8 cellular contexts compared by ENCODE assay signal in the genomic region with DNA sequence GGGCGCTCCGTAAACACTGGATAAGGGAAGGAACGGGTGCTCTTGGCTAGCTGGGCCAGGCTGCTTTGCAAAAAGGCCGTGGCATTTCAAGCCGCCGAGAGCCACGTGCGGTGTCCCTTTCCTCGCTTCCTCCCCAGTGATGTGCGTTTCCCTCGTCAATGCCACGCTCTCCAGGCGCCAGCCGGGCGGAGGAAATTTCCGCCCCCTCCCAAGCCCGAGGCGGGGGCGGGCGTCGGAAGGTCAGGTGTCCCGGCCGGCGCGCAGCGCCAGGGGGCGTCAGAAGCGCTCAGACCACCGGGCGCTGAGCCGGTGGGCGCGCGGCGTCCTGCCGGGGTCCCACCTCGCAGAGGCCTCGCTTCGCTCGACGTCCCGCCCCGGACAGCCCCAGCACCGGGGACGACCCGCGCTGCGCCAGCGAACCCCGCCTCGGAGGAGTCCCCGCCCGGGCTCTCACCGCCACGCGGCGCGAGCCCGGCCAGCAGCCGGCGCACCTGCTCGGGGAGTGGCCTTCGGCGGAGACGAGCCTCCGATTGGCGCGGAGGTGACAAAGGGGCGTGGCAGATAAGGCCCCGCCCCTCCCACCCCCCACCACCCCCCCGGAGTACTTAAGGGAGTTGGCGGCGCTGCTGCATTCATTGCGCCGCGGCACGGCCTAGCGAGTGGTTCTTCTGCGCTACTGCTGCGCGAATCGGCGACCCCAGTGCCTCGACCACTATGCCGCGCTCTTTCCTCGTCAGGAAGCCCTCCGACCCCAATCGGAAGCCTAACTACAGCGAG. TPM values are rescaled to one million over a fixed set of nuclear protein-coding genes. Genes with fewer than 3 reads are reported as not detected.
DNase-seq lines count a peak whose midpoint lies in the region; ATAC-seq and TF ChIP-seq lines count a peak whose summit lies in the region.

A gene (plus strand): TSS at position 635 of the 777 bp plus-strand sequence. CDS start 80 bp downstream, at position 715.

- no peak within 1 kb of the TSS for H3K27ac ChIP-seq in colonic mucosa

- TF ChIP-seq CTCF in AG09309 (IDR thresholded peaks at IDR 0.05; ENCODE audit: control insufficient read depth, insufficient read depth, low read depth, low read length, missing control alignments), result peak; percentile 25
- peak; percentile 38 for TF ChIP-seq CTCF in colonic mucosa (IDR thresholded peaks at IDR 0.05)

- H3K4me3 ChIP-seq in AG09309 (ENCODE audit: control insufficient read depth, low read depth, low read length) (peak within 1 kb of the TSS; percentile 89), colonic mucosa (peak within 1 kb of the TSS; percentile 41)

- in situ Hi-C loops in GM18951 (cut with MboI; ENCODE audit: low sequenced_read_pairs, unreplicated experiment), result loop anchor here (25.0 kb wide), 1 partner anchor 480 kb away; no protein-coding TSS in a partner anchor

- TF ChIP-seq POLR2A in GM18951 (IDR thresholded peaks at IDR 0.05; ENCODE audit: extremely low read depth, insufficient read depth, insufficient read length), result peak; percentile 89

- DNase-seq in AG09309 (ENCODE audit: low read depth) (peak; percentile 41), NCI-H446 treated with DMSO at 0.1 percent for 48 hours (lab: John Stamatoyannopoulos, UW) (peak; percentile 75), colonic mucosa (peak; percentile 80), left lobe of liver (ENCODE audit: low spot score) (peak; percentile 75)
- peak; percentile 78 to 89 for DNase-seq in activated CD4-positive, alpha-beta T cell treated with anti-CD3 and anti-CD28 coated beads for 4 hours
- peak; percentile 80 to 81 for DNase-seq in stimulated activated CD4-positive, alpha-beta T cell treated with anti-CD3 and anti-CD28 coated beads, Interleukin-2, amount 100 ng/mL, for 24 hours

- no peaks in the 10 kb centered on the region for H3K9me3 ChIP-seq in colonic mucosa

- no peaks in the 10 kb centered on the region for H3K36me3 ChIP-seq in colonic mucosa

- peak within 1 kb of the TSS; percentile 61 to 80 for H3K9ac ChIP-seq in colonic mucosa (ENCODE audit: low read depth in 2 of 2, low read length in 2 of 2)

- ATAC-seq in HG03342 (IDR thresholded peaks at IDR 0.05; ENCODE audit: unreplicated experiment), result peak; percentile 77
- peak; percentile 90 for ATAC-seq in left lobe of liver

- intact Hi-C loops in colonic mucosa (cut with DNase I), result loop anchor here (5.0 kb wide), 1 partner anchor 195 kb away; no protein-coding TSS in a partner anchor

- peaks cover 14% of the 10 kb centered on the region for H3K4me1 ChIP-seq in colonic mucosa

- H3K27me3 ChIP-seq in colonic mucosa, result no peaks in the 10 kb centered on the region

RNA-seq across cellular contexts. Expression of the gene that starts here (rescaled TPM):
- 1 to 10 TPM in 1 of 2 donors, under 1 TPM in 1; 0.59 to 4.5 TPM for total RNA-seq in colonic mucosa
- 0.75 TPM for total RNA-seq in left lobe of liver

Comparison
In these comparisons a context has a peak if more than half of its experiments do, and no peak if none do; other contexts are left out.
1. Peak in DNase-seq and ATAC-seq in left lobe of liver; RNA of the gene not detected or under 1 TPM.